Comparison of ENCODE assay signal across 20 cellular contexts in genomic region chr4:174435981-174436776, GRCh38.
"Had no signal": no experiment of that assay in that cellular context is flagged by ENCODE, and none has a peak within 500 bp of the region (broad histone marks: within the 10 kb centered on the region; RNA-seq: fewer than 3 reads in every experiment).

No MANE protein-coding gene starts in this region.

- H3K4me1 ChIP-seq: colonic mucosa, parathyroid adenoma, prostate gland, right lobe of liver, spleen, transverse colon had no signal

- H3K79me2 ChIP-seq: hepatocyte, parathyroid adenoma had no signal

- H3K4me3 Mint-ChIP-seq: mesothelial cell of epicardium, natural killer cell had no signal

- H3K36me3 Mint-ChIP-seq: mesothelial cell of epicardium, natural killer cell had no signal

- H3K36me3 ChIP-seq: colonic mucosa, esophagus squamous epithelium, prostate gland, right lobe of liver, spleen, stomach, thoracic aorta, transverse colon had no signal

- H3K27ac Mint-ChIP-seq: mesothelial cell of epicardium, natural killer cell had no signal

- H3K4me3 ChIP-seq: colonic mucosa, esophagus squamous epithelium, hepatocyte, prostate gland, right lobe of liver, spleen, stomach, thoracic aorta, transverse colon had no signal

- ATAC-seq: natural killer cell, right lobe of liver had no signal

- H3K4me1 Mint-ChIP-seq: natural killer cell had no signal

- H3K4me2 ChIP-seq: hepatocyte had no signal

- H3K27me3 ChIP-seq: colonic mucosa, esophagus squamous epithelium, hepatocyte, right lobe of liver, spleen, stomach, transverse colon had no signal

- H3K9ac ChIP-seq: parathyroid adenoma had no signal

- H2AFZ ChIP-seq: hepatocyte, parathyroid adenoma had no signal

- H3K9me3 ChIP-seq: colonic mucosa, esophagus squamous epithelium, prostate gland, right lobe of liver, stomach, thoracic aorta, transverse colon had no signal

- DNase-seq: colonic mucosa; dermis blood vessel endothelial cell; esophagus squamous epithelium; foreskin fibroblast; kidney glomerular epithelial cell; natural killer cell; retina; right lobe of liver; spleen; stimulated activated CD4-positive, alpha-beta T cell treated with anti-CD3 and anti-CD28 coated beads, Interleukin-15, amount 100 ng/mL, for 24 hours; stimulated activated CD4-positive, alpha-beta T cell treated with anti-CD3 and anti-CD28 coated beads, Interleukin-2, amount 100 ng/mL, for 24 hours; stimulated activated naive CD4-positive, alpha-beta T cell; stomach; substantia nigra; transverse colon had no signal

- H3K27ac ChIP-seq: colonic mucosa, esophagus squamous epithelium, hepatocyte, parathyroid adenoma, prostate gland, right lobe of liver, spleen, stomach, thoracic aorta, transverse colon had no signal
